In the genomic region with DNA sequence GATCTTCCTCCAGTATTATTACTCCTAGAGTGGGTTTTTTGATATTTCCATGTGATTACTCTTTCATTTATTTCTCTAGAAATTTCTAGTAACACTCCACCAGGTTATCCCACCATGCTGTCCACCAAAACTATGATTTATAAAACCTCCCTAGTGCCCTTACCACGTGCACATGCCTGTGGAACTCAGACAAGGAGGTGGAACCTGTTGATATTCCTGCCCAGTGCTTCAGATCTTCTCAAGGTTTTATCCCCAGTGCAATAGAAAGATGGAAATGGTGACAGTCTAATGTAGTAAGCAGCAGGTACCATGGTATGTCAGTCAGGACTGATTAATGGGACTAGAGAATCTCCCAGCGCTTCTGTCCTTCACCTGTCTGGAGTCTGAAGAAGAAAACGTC, we compare ENCODE assay signal across 1 cellular context.
TF ChIP-seq lines count a peak whose summit lies in the region.

No MANE protein-coding gene starts in this region.

TF ChIP-seq in H1, 55 proteins besides CTCF, POLR2A, EP300 and RAD21:
- TF ChIP-seq BCL11A (IDR thresholded peaks at IDR 0.05; ENCODE audit: low read depth in 2 of 2, low read length in 2 of 2): no peak
- no peak for TF ChIP-seq TBP (IDR thresholded peaks at IDR 0.05; ENCODE audit: low read depth, low read length)
- TF ChIP-seq RFX5 (IDR thresholded peaks at IDR 0.05; ENCODE audit: borderline replicate concordance, low read depth, low read length): no peak
- TF ChIP-seq TCF12 (IDR thresholded peaks at IDR 0.05; ENCODE audit: low read depth, low read length): no peak
- TF ChIP-seq YY1 (IDR thresholded peaks at IDR 0.05; ENCODE audit: low read depth, low read length): no peak
- no peak for TF ChIP-seq POLR2AphosphoS5 (IDR thresholded peaks at IDR 0.05; ENCODE audit: low read depth, low read length)
